In genomic region chr19:4229179-4229931, GRCh38 we compare ENCODE assay signal across 9 cellular contexts. TPM values are rescaled to one million over a fixed set of nuclear protein-coding genes. Genes with fewer than 3 reads are reported as not detected.
DNase-seq lines count a peak whose midpoint lies in the region; ATAC-seq and TF ChIP-seq lines count a peak whose summit lies in the region.
"Had no signal": no experiment of that assay in that cellular context is flagged by ENCODE, and none has a peak within 500 bp of the region (broad histone marks: within the 10 kb centered on the region; RNA-seq: fewer than 3 reads in every experiment).

EBI3 (plus strand) TSS chr19:4229523; CDS start chr19:4229551, 28 bp downstream.

- ATAC-seq in GM21360 (IDR thresholded peaks at IDR 0.05; ENCODE audit: unreplicated experiment) (peak; percentile 71), lower lobe of right lung (peak; percentile 51 to 64)

- H3K27me3 ChIP-seq in HUES48 (ENCODE audit: control insufficient read depth, insufficient read depth, low read length) (peaks cover 6% of the 10 kb centered on the region; the same call in 1 of the 2 replicates), adipocyte (replicated peaks; ENCODE audit: control insufficient read depth, insufficient read depth, low read length) (peaks cover 37% of the 10 kb centered on the region), lower lobe of right lung (ENCODE audit: low read depth) (peaks cover 40% of the 10 kb centered on the region)

- H3K4me1 ChIP-seq in ES-I3 (ENCODE audit: insufficient read depth, low read length) = peaks cover 12% of the 10 kb centered on the region
- H3K4me1 ChIP-seq in HUES48 (ENCODE audit: control insufficient read depth, insufficient read depth, low read length) = no peaks in the 10 kb centered on the region; the same call in 1 of the 2 replicates
- H3K4me1 ChIP-seq in adipocyte (ENCODE audit: control insufficient read depth, insufficient read depth, low read length) = peaks cover 3% of the 10 kb centered on the region
- peaks cover 6% of the 10 kb centered on the region for H3K4me1 ChIP-seq in lower lobe of right lung

- no peak within 1 kb of the TSS for H3K4me3 ChIP-seq in HUES48 (ENCODE audit: low read depth, low read length)
- no peak within 1 kb of the TSS for H3K4me3 ChIP-seq in adipocyte (ENCODE audit: low read length)
- H3K4me3 ChIP-seq in lower lobe of right lung = peak within 1 kb of the TSS; percentile 1
- H3K4me3 ChIP-seq: SJSA1 had no signal

- peak within 1 kb of the TSS; percentile 16 for H3K9ac ChIP-seq in ES-I3 (ENCODE audit: low read depth, low read length)
- no peak within 1 kb of the TSS for H3K9ac ChIP-seq in HUES48 (ENCODE audit: low read depth, low read length)
- H3K9ac ChIP-seq in adipocyte (ENCODE audit: low read length) = no peak within 1 kb of the TSS

- peak within 1 kb of the TSS; percentile 7 for H3K27ac ChIP-seq in HUES48 (ENCODE audit: low read depth, low read length)
- no peak within 1 kb of the TSS for H3K27ac ChIP-seq in lower lobe of right lung
- H3K27ac ChIP-seq: SJSA1 had no signal

- TF ChIP-seq CTCF in lower lobe of right lung (IDR thresholded peaks at IDR 0.05) = no peak

- H3K36me3 ChIP-seq in ES-I3 (ENCODE audit: insufficient read depth, low read length) = no peaks in the 10 kb centered on the region
- H3K36me3 ChIP-seq in HUES48 (ENCODE audit: control insufficient read depth, insufficient read depth, low read length) = peaks cover 3% of the 10 kb centered on the region; the same call in 1 of the 2 replicates
- H3K36me3 ChIP-seq in adipocyte (ENCODE audit: control insufficient read depth, insufficient read depth, low read length, severe bottlenecking) = no peaks in the 10 kb centered on the region
- H3K36me3 ChIP-seq in lower lobe of right lung = no peaks in the 10 kb centered on the region
- H3K36me3 ChIP-seq: SJSA1 had no signal

- intact Hi-C loops in lower lobe of right lung (cut with DNase I) = no loop called here

- DNase-seq in adipocyte (ENCODE audit: low read depth) (peak; percentile 57), lower lobe of right lung (no peak), LoVo (ENCODE audit: low spot score) (no peak), NCI-H748 (lab: John Stamatoyannopoulos, UW; ENCODE audit: unreplicated experiment) (no peak), NCI-H526 treated with DMSO at 0.1 percent for 48 hours (lab: John Stamatoyannopoulos, UW) (no peak)

- H3K9me3 ChIP-seq in ES-I3 (ENCODE audit: control insufficient read depth, insufficient read depth, low read length) (no peaks in the 10 kb centered on the region), HUES48 (ENCODE audit: control insufficient read depth, insufficient read depth, low read length) (no peaks in the 10 kb centered on the region), adipocyte (ENCODE audit: control insufficient read depth, low read length) (no peaks in the 10 kb centered on the region), lower lobe of right lung (no peaks in the 10 kb centered on the region)
- H3K9me3 ChIP-seq: SJSA1 had no signal

RNA-seq across cellular contexts. Expression of gene EBI3, which starts in this region (rescaled TPM):
- 1.7 TPM for total RNA-seq in lower lobe of right lung
- total RNA-seq: SJSA1 had no signal
